In genomic region chr5:58872670-58873273, GRCh38 we compare ENCODE assay signal across 21 cellular contexts.
DNase-seq lines count a peak whose midpoint lies in the region; FAIRE-seq and TF ChIP-seq lines count a peak whose summit lies in the region.
"Had no signal": no experiment of that assay in that cellular context is flagged by ENCODE, and none has a peak within 500 bp of the region (broad histone marks: within the 10 kb centered on the region; RNA-seq: fewer than 3 reads in every experiment).

No MANE protein-coding gene starts in this region.

- H3K4me3 ChIP-seq in effector memory CD4-positive, alpha-beta T cell (ENCODE audit: insufficient read depth, low read depth, low read length, poor library complexity, severe bottlenecking): no peak overlapping the region
- H3K4me3 ChIP-seq: BLaER1 treated with 17β-estradiol and CSF1 and Interleukin-3, amounts not matched to agents 10 nM and 100 nM had no signal

- H3K4me1 ChIP-seq in effector memory CD4-positive, alpha-beta T cell (ENCODE audit: control insufficient read depth, insufficient read depth, low read length, poor library complexity, severe bottlenecking): no peaks in the 10 kb centered on the region
- H3K4me1 ChIP-seq: BLaER1 treated with 17β-estradiol and CSF1 and Interleukin-3, amounts not matched to agents 10 nM and 100 nM had no signal

- H3K9me3 ChIP-seq in effector memory CD4-positive, alpha-beta T cell (ENCODE audit: control insufficient read depth, low read length): no peaks in the 10 kb centered on the region
- H3K9me3 ChIP-seq: BLaER1 treated with 17β-estradiol and CSF1 and Interleukin-3, amounts not matched to agents 10 nM and 100 nM had no signal

- H3K27ac ChIP-seq in effector memory CD4-positive, alpha-beta T cell (ENCODE audit: insufficient read depth, low read length, poor library complexity, severe bottlenecking): no peak overlapping the region
- H3K27ac ChIP-seq: BLaER1 treated with 17β-estradiol and CSF1 and Interleukin-3, amounts not matched to agents 10 nM and 100 nM had no signal

- TF ChIP-seq POLR2A in H54 (IDR thresholded peaks at IDR 0.05; ENCODE audit: low read depth, low read length): no peak

- intact Hi-C loops in head of caudate nucleus (cut with DNase I): no loop called here

- no peak for FAIRE-seq in H54 (lab: Jason Lieb, UNC)
- FAIRE-seq: D721Med, G401.6, HTR-8/SVneo had no signal

- DNase-seq in COR-L47 (lab: John Stamatoyannopoulos, UW) (peak; percentile 10), NCI-H1092 (lab: John Stamatoyannopoulos, UW) (peak; percentile 76), NCI-H2081 treated with DMSO at 0.1 percent for 48 hours (lab: John Stamatoyannopoulos, UW) (peak; percentile 42), NCI-H748 treated with DMSO at 0.1 percent for 48 hours (lab: John Stamatoyannopoulos, UW) (peak; percentile 46), head of caudate nucleus (no peak), H54 (ENCODE audit: insufficient read length, low spot score) (no peak)
- DNase-seq in central memory CD4-positive, alpha-beta T cell: no peak
- no peak for DNase-seq in effector memory CD4-positive, alpha-beta T cell
- DNase-seq: CD8-positive, alpha-beta memory T cell; H9; IMR-90; NCI-H1930; NCI-H345; NCI-H524 treated with DMSO at 0.1 percent for 48 hours; NK-92 treated with Interleukin-12 subunit alpha and Interleukin-12 subunit beta, amount 100 ng/mL, for 24 hours; SHP77; T-helper 1 cell had no signal

- H3K36me3 ChIP-seq in effector memory CD4-positive, alpha-beta T cell (ENCODE audit: control insufficient read depth, insufficient read depth, low read length): no peaks in the 10 kb centered on the region
- H3K36me3 ChIP-seq: BLaER1 treated with 17β-estradiol and CSF1 and Interleukin-3, amounts not matched to agents 10 nM and 100 nM had no signal

- H3K27me3 ChIP-seq in effector memory CD4-positive, alpha-beta T cell (replicated peaks; ENCODE audit: control insufficient read depth, insufficient read depth, low read length, poor library complexity, severe bottlenecking): no peaks in the 10 kb centered on the region
- H3K27me3 ChIP-seq: BLaER1 treated with 17β-estradiol and CSF1 and Interleukin-3, amounts not matched to agents 10 nM and 100 nM had no signal

Comparison
In these comparisons a context has a peak if more than half of its experiments do, and no peak if none do; other contexts are left out.
1. DNase-seq: peak in COR-L47 (single experiment), NCI-H1092 (single experiment), NCI-H2081 treated with DMSO at 0.1 percent for 48 hours (single experiment) and NCI-H748 treated with DMSO at 0.1 percent for 48 hours (single experiment); none in head of caudate nucleus (0 of 42), central memory CD4-positive, alpha-beta T cell (single experiment), effector memory CD4-positive, alpha-beta T cell (0 of 3) and H54 (single experiment).